Comparison of ENCODE assay signal across 8 cellular contexts in genomic region chr18:46575851-46576250, GRCh38.
"Had no signal": no experiment of that assay in that cellular context is flagged by ENCODE, and none has a peak within 500 bp of the region (broad histone marks: within the 10 kb centered on the region; RNA-seq: fewer than 3 reads in every experiment).

No MANE protein-coding gene starts in this region.

- DNase-seq: GM23248, GOT3, H7, HFFc6, IMR-90 had no signal

- FAIRE-seq: HTR-8/SVneo, K562 had no signal

- H3K4me3 Mint-ChIP-seq: HFFc6 had no signal

- H3K27ac ChIP-seq: GM23248 had no signal

- H3K27ac Mint-ChIP-seq: HFFc6 had no signal

- H3K9me3 ChIP-seq: HAP-1 had no signal

- H3K4me3 ChIP-seq: GM23248, HAP-1, K562 had no signal

- H3K9me3 Mint-ChIP-seq: HFFc6 had no signal

- H3K36me3 ChIP-seq: HAP-1 had no signal

- H3K9ac ChIP-seq: GM23248 had no signal

- H3K4me1 ChIP-seq: HAP-1 had no signal
